Comparison of ENCODE assay signal across 18 cellular contexts in genomic region chr12:130029151-130029550, GRCh38.
"Had no signal": no experiment of that assay in that cellular context is flagged by ENCODE, and none has a peak within 500 bp of the region (broad histone marks: within the 10 kb centered on the region; RNA-seq: fewer than 3 reads in every experiment).

No MANE protein-coding gene starts in this region.

- H3K4me2 ChIP-seq: hepatocyte had no signal

- H2AFZ ChIP-seq: hepatocyte had no signal

- H3K27me3 ChIP-seq: colonic mucosa had no signal

- H3K4me3 ChIP-seq: colonic mucosa, esophagus muscularis mucosa, gastroesophageal sphincter, heart left ventricle, hepatocyte, left lung, lower lobe of right lung, mucosa of descending colon had no signal

- H3K4me1 ChIP-seq: colonic mucosa, esophagus muscularis mucosa, foreskin keratinocyte, gastroesophageal sphincter, heart left ventricle, left lung, lower lobe of right lung had no signal

- H3K9me3 ChIP-seq: colonic mucosa, esophagus muscularis mucosa, gastroesophageal sphincter, heart left ventricle, left lung, lower lobe of right lung, mucosa of descending colon had no signal

- DNase-seq: colonic mucosa; cortex of kidney; effector CD8-positive, alpha-beta T cell; effector memory CD8-positive, alpha-beta T cell; foreskin keratinocyte; heart left ventricle; hypothalamus; immature natural killer cell; islet precursor cell; left cardiac atrium; left lung; left ventricle myocardium superior; lower lobe of right lung; mesenchymal stem cell; mucosa of descending colon had no signal

- H3K36me3 ChIP-seq: colonic mucosa, esophagus muscularis mucosa, gastroesophageal sphincter, heart left ventricle, left lung, lower lobe of right lung had no signal

- H3K27ac ChIP-seq: colonic mucosa, esophagus muscularis mucosa, foreskin keratinocyte, gastroesophageal sphincter, heart left ventricle, hepatocyte, left lung, lower lobe of right lung had no signal
